Comparison of ENCODE assay signal across 9 cellular contexts in the genomic region with DNA sequence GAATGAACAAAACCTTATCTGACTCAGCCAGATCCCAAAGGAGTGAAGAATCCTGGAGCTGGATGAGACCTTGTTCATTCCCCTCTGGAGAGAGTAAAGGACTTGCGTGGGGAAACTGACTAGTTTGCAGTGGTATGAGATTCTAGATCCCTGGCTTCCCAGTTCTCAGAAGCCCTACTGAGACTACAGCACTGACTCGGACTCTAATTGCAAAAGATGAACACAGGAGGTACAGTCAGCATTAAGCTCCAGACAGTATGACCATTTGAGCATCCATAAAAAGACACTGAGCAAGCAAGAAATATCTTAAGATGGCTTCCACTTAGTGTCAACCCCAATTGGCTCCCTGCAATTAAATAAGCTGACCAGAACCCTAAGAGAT. TPM values are rescaled to one million over a fixed set of nuclear protein-coding genes. Genes with fewer than 3 reads are reported as not detected.
DNase-seq lines count a peak whose midpoint lies in the region; ATAC-seq and TF ChIP-seq lines count a peak whose summit lies in the region.
"Had no signal": no experiment of that assay in that cellular context is flagged by ENCODE, and none has a peak within 500 bp of the region (broad histone marks: within the 10 kb centered on the region; RNA-seq: fewer than 3 reads in every experiment).

No MANE protein-coding gene starts in this region.

- intact Hi-C loops in prostate gland (cut with DNase I) = loop anchor here (5.0 kb wide), 1 partner anchor 245 kb away; a partner anchor contains a TSS

- 45% methylated on average over 2 of the region's 2 CpGs for WGBS in prostate gland
- WGBS in neuronal stem cell (ENCODE audit: extremely low coverage in 2 of 2, insufficient read length in 2 of 2, insufficient replicate concordance in 1 of 2), 2 donors = no CpG with 5 or more reads among the region's 2 CpGs

- H3K4me2 ChIP-seq in neuronal stem cell (ENCODE audit: insufficient read depth, low read length, poor library complexity, severe bottlenecking) = no peak overlapping the region

- TF ChIP-seq CTCF in fibroblast of mammary gland (conservative IDR thresholded peaks at IDR 0.05; ENCODE audit: control insufficient read depth, insufficient read depth, low read depth, low read length) = no peak
- no peak for TF ChIP-seq CTCF in prostate gland (IDR thresholded peaks at IDR 0.05)
- no peak for TF ChIP-seq CTCF in GM13976 (IDR thresholded peaks at IDR 0.05; ENCODE audit: borderline replicate concordance, control extremely low read depth, extremely low read depth, insufficient read depth, missing control alignments)

- peaks cover 2% of the 10 kb centered on the region for H3K79me1 ChIP-seq in neuronal stem cell (ENCODE audit: low read depth, low read length)

- peak overlapping the region; percentile 54 to 100 (median 85) for H3K4me3 Mint-ChIP-seq in CD8-positive, alpha-beta memory T cell
- H3K4me3 Mint-ChIP-seq in T-helper 17 cell = peak overlapping the region; percentile 78

- H3K9me3 Mint-ChIP-seq in CD8-positive, alpha-beta memory T cell = no peaks in the 10 kb centered on the region

- H3K4me3 ChIP-seq in CD8-positive, alpha-beta memory T cell (ENCODE audit: low read length) = peak overlapping the region; percentile 8
- no peak overlapping the region for H3K4me3 ChIP-seq in fibroblast of mammary gland (ENCODE audit: control insufficient read depth, low read depth, low read length)
- H3K4me3 ChIP-seq in prostate gland = no peak overlapping the region
- no peak overlapping the region for H3K4me3 ChIP-seq in neuronal stem cell (ENCODE audit: low read length in 2 of 2)

- no peak overlapping the region for H4K8ac ChIP-seq in neuronal stem cell (ENCODE audit: low read depth, low read length)

- peaks cover 8% of the 10 kb centered on the region for H3K36me3 ChIP-seq in CD8-positive, alpha-beta memory T cell (ENCODE audit: insufficient read depth, low read length)
- H3K36me3 ChIP-seq in prostate gland (no peaks in the 10 kb centered on the region), neuronal stem cell (replicated peaks in 1 of 2; ENCODE audit: control insufficient read depth in 2 of 2, insufficient read depth in 2 of 2, low read length in 2 of 2) (peaks cover 0 to 74% of the 10 kb centered on the region in 2 donors)

- CTCF ChIA-PET in CD8-positive, alpha-beta memory T cell (lab: Charles Lee) = interaction anchor here (0.8 to 2.1 kb wide), 6 partner anchors 11 to 71 kb away, joined by 3 to 6 read pairs (median 4); a partner anchor contains a TSS

- peaks cover 8 to 43% (median 12%) of the 10 kb centered on the region in 3 donors for H3K36me3 Mint-ChIP-seq in CD8-positive, alpha-beta memory T cell
- H3K36me3 Mint-ChIP-seq in T-helper 17 cell (ENCODE audit: low read depth) = peaks cover 14% of the 10 kb centered on the region

- H3K27ac ChIP-seq in CD8-positive, alpha-beta memory T cell (ENCODE audit: low read depth, low read length) = peak overlapping the region; percentile 51
- H3K27ac ChIP-seq in prostate gland (peak overlapping the region; percentile 100), neuronal stem cell (replicated peaks; ENCODE audit: low read length) (no peak overlapping the region)

- TF ChIP-seq POLR2A in prostate gland (IDR thresholded peaks at IDR 0.05) = no peak

- in situ Hi-C loops in GM13976 (cut with MboI; ENCODE audit: low sequenced_read_pairs, unreplicated experiment) = no loop called here

- peak overlapping the region; percentile 88 to 99 (median 93) for H3K27ac Mint-ChIP-seq in CD8-positive, alpha-beta memory T cell
- H3K27ac Mint-ChIP-seq in T-helper 17 cell = peak overlapping the region; percentile 98

- no peak overlapping the region for H2BK5ac ChIP-seq in neuronal stem cell (ENCODE audit: low read length)

- H3K27me3 Mint-ChIP-seq in CD8-positive, alpha-beta memory T cell = no peaks in the 10 kb centered on the region
- H3K27me3 Mint-ChIP-seq in T-helper 17 cell = no peaks in the 10 kb centered on the region

- H2BK120ac ChIP-seq in neuronal stem cell (ENCODE audit: low read depth, low read length) = no peak overlapping the region

- H3K14ac ChIP-seq in neuronal stem cell (ENCODE audit: low read length) = no peak overlapping the region

- no peak overlapping the region for H2BK12ac ChIP-seq in neuronal stem cell (ENCODE audit: low read length)

- DNase-seq in CD8-positive, alpha-beta memory T cell = no peak
- no peak for DNase-seq in T-helper 17 cell
- DNase-seq in fibroblast of mammary gland (ENCODE audit: low read depth) = peak; percentile 84
- DNase-seq in prostate gland (ENCODE audit: low spot score) = no peak
- no peak for DNase-seq in GM13976 (ENCODE audit: low spot score)
- DNase-seq in NCI-H2081 treated with DMSO at 0.1 percent for 48 hours (lab: John Stamatoyannopoulos, UW) = no peak
- DNase-seq in neuronal stem cell (ENCODE audit: low spot score) = no peak
- DNase-seq: NCI-H69 had no signal

- no peak overlapping the region for H2BK15ac ChIP-seq in neuronal stem cell (ENCODE audit: low read length)

- H2AK5ac ChIP-seq in neuronal stem cell (ENCODE audit: low read depth, low read length) = no peak overlapping the region

- no peaks in the 10 kb centered on the region for H3K9me3 ChIP-seq in CD8-positive, alpha-beta memory T cell (ENCODE audit: low read length)
- H3K9me3 ChIP-seq in T-helper 17 cell (ENCODE audit: control insufficient read depth, low read length, poor library complexity, severe bottlenecking) (no peaks in the 10 kb centered on the region), prostate gland (no peaks in the 10 kb centered on the region), neuronal stem cell (replicated peaks in 1 of 2; ENCODE audit: control insufficient read depth in 2 of 2, insufficient read depth in 1 of 2, low read depth in 1 of 2, low read length in 2 of 2) (no peaks in the 10 kb centered on the region)

- no peak overlapping the region for H3K23ac ChIP-seq in neuronal stem cell (ENCODE audit: low read depth, low read length, poor library complexity)

- POLR2A ChIA-PET in CD8-positive, alpha-beta memory T cell (lab: Charles Lee) = no interaction called here

- H3K9ac ChIP-seq in neuronal stem cell (ENCODE audit: low read depth, low read length, poor library complexity) = no peak overlapping the region

- ATAC-seq in T-helper 17 cell (no peak), GM21390 (IDR thresholded peaks at IDR 0.05; ENCODE audit: unreplicated experiment) (no peak)

- H3K4me1 Mint-ChIP-seq in CD8-positive, alpha-beta memory T cell = peaks cover 60 to 79% (median 77%) of the 10 kb centered on the region in 3 donors
- peaks cover 46% of the 10 kb centered on the region for H3K4me1 Mint-ChIP-seq in T-helper 17 cell

- H4K91ac ChIP-seq in neuronal stem cell (ENCODE audit: low read depth, low read length, poor library complexity) = no peak overlapping the region

- no peak overlapping the region for H3K18ac ChIP-seq in neuronal stem cell (ENCODE audit: low read length)

- no peaks in the 10 kb centered on the region for H3K27me3 ChIP-seq in CD8-positive, alpha-beta memory T cell (ENCODE audit: insufficient read depth, low read length, poor library complexity, severe bottlenecking)
- H3K27me3 ChIP-seq in prostate gland (replicated peaks; ENCODE audit: insufficient read depth) (no peaks in the 10 kb centered on the region), neuronal stem cell (ENCODE audit: control insufficient read depth in 3 of 3, insufficient read depth in 3 of 3, low read depth in 1 of 3, low read length in 3 of 3) (no peaks in the 10 kb centered on the region)

- no peak overlapping the region for H2AFZ ChIP-seq in neuronal stem cell (ENCODE audit: low read length)

- no peak overlapping the region for H3K4ac ChIP-seq in neuronal stem cell (ENCODE audit: low read length)

- H3K4me1 ChIP-seq in CD8-positive, alpha-beta memory T cell (ENCODE audit: insufficient read depth, low read length) = peaks cover 59% of the 10 kb centered on the region
- peaks cover 2% of the 10 kb centered on the region for H3K4me1 ChIP-seq in prostate gland (replicated peaks)
- peaks cover 15 to 22% of the 10 kb centered on the region in 2 donors for H3K4me1 ChIP-seq in neuronal stem cell (ENCODE audit: control insufficient read depth in 2 of 2, insufficient read depth in 1 of 2, low read depth in 1 of 2, low read length in 2 of 2)

RNA-seq across cellular contexts. Expression of a gene that starts 6.8 kb away (rescaled TPM):
- 10 to 100 TPM; 90.3 to 99.6 TPM for total RNA-seq in CD8-positive, alpha-beta memory T cell
- polyA plus RNA-seq in CD8-positive, alpha-beta memory T cell = 3.2 TPM
- total RNA-seq in T-helper 17 cell = 10 to 100 TPM; 58.4 to 60.7 TPM
- total RNA-seq in prostate gland = 10 to 100 TPM; 35.3 to 49.1 TPM
- polyA plus RNA-seq in neuronal stem cell (2013, experiment 1 of 2) = 19.2 TPM
- polyA plus RNA-seq in neuronal stem cell (2013, experiment 2 of 2) = 19.1 TPM

RNA-seq across cellular contexts. Expression of a gene that starts 23.8 kb away (rescaled TPM):
- total RNA-seq in CD8-positive, alpha-beta memory T cell = 100 to 1,000 TPM; 167 to 172 TPM
- polyA plus RNA-seq in CD8-positive, alpha-beta memory T cell = 107 TPM
- total RNA-seq in T-helper 17 cell = 10 to 100 TPM; 36.2 to 37.0 TPM
- 10 to 100 TPM; 48.4 to 73.0 TPM for total RNA-seq in prostate gland
- 238 TPM for polyA plus RNA-seq in neuronal stem cell (2013, experiment 1 of 2)
- 232 TPM for polyA plus RNA-seq in neuronal stem cell (2013, experiment 2 of 2)

RNA-seq across cellular contexts. Expression of a gene that starts 58.4 kb away (rescaled TPM):
- total RNA-seq in CD8-positive, alpha-beta memory T cell = 10 to 100 TPM; 52.9 to 57.3 TPM
- 136 TPM for polyA plus RNA-seq in CD8-positive, alpha-beta memory T cell
- total RNA-seq in T-helper 17 cell (10 to 100 TPM; 22.2 to 26.1 TPM), prostate gland (10 to 100 TPM; 23.4 to 55.5 TPM)
- 49.2 TPM for polyA plus RNA-seq in neuronal stem cell (2013, experiment 1 of 2)
- polyA plus RNA-seq in neuronal stem cell (2013, experiment 2 of 2) = 45.0 TPM
